Comparison of ENCODE assay signal across 8 cellular contexts in the genomic region with DNA sequence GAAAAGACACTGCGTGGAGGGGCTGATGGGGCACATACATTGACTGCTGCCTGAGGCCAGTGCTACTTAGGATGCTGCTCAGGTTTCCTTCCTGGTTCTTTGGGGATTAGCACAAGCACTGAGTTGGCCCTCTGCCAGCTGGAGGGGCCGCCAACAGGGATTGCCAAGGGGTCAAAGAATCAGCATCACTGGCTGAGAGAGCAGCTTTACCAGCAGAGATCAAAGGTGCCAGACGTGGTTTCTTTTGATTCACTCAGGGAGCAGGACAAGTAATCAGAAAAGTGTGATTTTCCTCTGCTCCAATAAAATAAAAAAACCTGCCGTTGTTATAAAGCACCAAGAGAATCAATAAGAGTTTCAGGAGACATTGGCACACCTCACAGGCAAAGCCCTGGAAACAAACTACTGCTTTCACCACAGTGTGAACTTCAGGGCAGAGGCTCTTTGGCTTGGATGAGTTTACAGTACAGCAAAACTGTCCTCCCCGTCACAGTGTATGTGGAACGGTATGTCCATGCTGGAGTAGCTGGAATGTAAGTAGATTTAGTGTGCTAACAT. TPM values are rescaled to one million over a fixed set of nuclear protein-coding genes. Genes with fewer than 3 reads are reported as not detected.
DNase-seq lines count a peak whose midpoint lies in the region; ATAC-seq and TF ChIP-seq lines count a peak whose summit lies in the region.
"Had no signal": no experiment of that assay in that cellular context is flagged by ENCODE, and none has a peak within 500 bp of the region (broad histone marks: within the 10 kb centered on the region; RNA-seq: fewer than 3 reads in every experiment).

No MANE protein-coding gene starts in this region.

- 0 out of 2 replicates have a peak overlapping the region, but pooled peaks have one; percentile 46 for H3K4ac ChIP-seq in IMR-90 (ENCODE audit: low read depth, low read length)

- CTCF ChIA-PET in IMR-90 (lab: Yijun Ruan, JAX): no interaction called here

- WGBS in IMR-90 (ENCODE audit: extremely low coverage in 2 of 2, insufficient read length in 1 of 2), 2 experiments: 40% methylated on average over 2 of the region's 6 CpGs; no CpG with 5 or more reads in 1 of the 2 experiments
- 45 to 51% methylated on average over 5 to 6 of the region's 6 CpGs for WGBS in esophagus squamous epithelium, 2 donors

- peak; percentile 58 for ATAC-seq in IMR-90 (ENCODE audit: low read depth)
- no peak for ATAC-seq in GM21619 (IDR thresholded peaks at IDR 0.05; ENCODE audit: unreplicated experiment)

- no peak overlapping the region; the same call in 1 of the 2 replicates for H3K14ac ChIP-seq in IMR-90 (replicated peaks; ENCODE audit: low read depth, low read length)

- dilution Hi-C loops in IMR-90 (cut with HindIII; ENCODE audit: low sequenced_read_pairs, unreplicated experiment): no loop called here

- H2AK9ac ChIP-seq in IMR-90 (replicated peaks; ENCODE audit: low read depth, low read length, poor library complexity): peak overlapping the region; percentile 66

- H3K79me1 ChIP-seq in IMR-90 (ENCODE audit: low read depth in 1 of 2, low read length in 2 of 2): peaks cover 51 to 94% of the 10 kb centered on the region in 2 experiments

- H4K8ac ChIP-seq in IMR-90 (ENCODE audit: low read depth in 2 of 2, low read length in 2 of 2): no peak overlapping the region

- H4K5ac ChIP-seq in IMR-90 (ENCODE audit: low read depth, low read length): no peak overlapping the region

- H3K4me3 ChIP-seq in IMR-90 (ENCODE audit: insufficient read depth, low read depth, low read length) (no peak overlapping the region), esophagus squamous epithelium (no peak overlapping the region)

- no peak overlapping the region for H3K27ac ChIP-seq in IMR-90 (ENCODE audit: insufficient read depth, low read length)
- H3K27ac ChIP-seq in esophagus squamous epithelium: peak overlapping the region; percentile 37 to 57 (median 44)

- no peak overlapping the region; the same call in 1 of the 2 replicates for H2BK20ac ChIP-seq in IMR-90 (ENCODE audit: low read depth, low read length)

- H3K9me3 ChIP-seq in IMR-90 (ENCODE audit: control insufficient read depth, insufficient read depth, low read length): no peaks in the 10 kb centered on the region; the same call in 1 of the 2 replicates
- H3K9me3 ChIP-seq in esophagus squamous epithelium: no peaks in the 10 kb centered on the region

- peaks cover 17% of the 10 kb centered on the region for H3K4me1 ChIP-seq in IMR-90 (ENCODE audit: control insufficient read depth, insufficient read depth, low read length)
- H3K4me1 ChIP-seq in esophagus squamous epithelium: no peaks in the 10 kb centered on the region

- H3K18ac ChIP-seq in IMR-90 (ENCODE audit: low read depth, low read length): no peak overlapping the region

- H3K36me3 ChIP-seq in IMR-90 (ENCODE audit: control insufficient read depth, insufficient read depth, low read length) (no peaks in the 10 kb centered on the region), esophagus squamous epithelium (no peaks in the 10 kb centered on the region)

- H2AFZ ChIP-seq in IMR-90 (replicated peaks; ENCODE audit: low read length, poor library complexity): no peak overlapping the region

- TF ChIP-seq RAD21 in IMR-90 (IDR thresholded peaks at IDR 0.05; ENCODE audit: low read length): no peak

- TF ChIP-seq POLR2A in IMR-90 (IDR thresholded peaks at IDR 0.05; ENCODE audit: low read depth, low read length) (no peak), esophagus squamous epithelium (IDR thresholded peaks at IDR 0.05) (no peak)

- no peak overlapping the region; the same call in 1 of the 2 replicates for H3K4me2 ChIP-seq in IMR-90 (ENCODE audit: low read depth, low read length)

- peak overlapping the region; percentile 86 for H2AK5ac ChIP-seq in IMR-90 (ENCODE audit: low read depth, low read length)

- POLR2A ChIA-PET in IMR-90 (lab: Charles Lee; ENCODE audit: unreplicated experiment): no interaction called here

- 0 out of 2 replicates have a peak overlapping the region, but pooled peaks have one; percentile 30 for H2BK120ac ChIP-seq in IMR-90 (ENCODE audit: low read depth, low read length)

- DNase-seq in IMR-90 (peak; percentile 60), NCI-H524 treated with DMSO at 0.1 percent for 48 hours (lab: John Stamatoyannopoulos, UW) (peak; percentile 77), esophagus squamous epithelium (lab: John Stamatoyannopoulos, UW) (no peak), renal cortical epithelial cell (ENCODE audit: low read depth) (peak; percentile 65), 8988T (no peak), SKM-1 treated with dmso at 0.1 percent for 144 hours (lab: John Stamatoyannopoulos, UW; ENCODE audit: unreplicated experiment) (no peak)
- DNase-seq: activated naive CD8-positive, alpha-beta T cell treated with anti-CD3 and anti-CD28 coated beads for 36 hours had no signal

- H3K27me3 ChIP-seq in IMR-90 (ENCODE audit: control insufficient read depth, insufficient read depth, low read length): no peaks in the 10 kb centered on the region
- no peaks in the 10 kb centered on the region for H3K27me3 ChIP-seq in esophagus squamous epithelium

- H2BK15ac ChIP-seq in IMR-90 (ENCODE audit: low read depth, low read length): 0 out of 3 replicates have a peak overlapping the region, but pooled peaks have one; percentile 9

- H4K91ac ChIP-seq in IMR-90 (ENCODE audit: insufficient read depth, low read depth, low read length): no peak overlapping the region

- H2BK5ac ChIP-seq in IMR-90 (ENCODE audit: low read depth, low read length, poor library complexity, severe bottlenecking): peak overlapping the region; percentile 17

- no peak overlapping the region for H3K9ac ChIP-seq in IMR-90 (ENCODE audit: low read depth, low read length)

- no TSS peak for BruUV-seq in IMR-90 (replicated peaks; lab: Mats Ljungman, UMichigan)

- in situ Hi-C loops in IMR-90 (cut with MboI; ENCODE audit: low sequenced_read_pairs): no loop called here

- TF ChIP-seq CTCF in IMR-90 (conservative IDR thresholded peaks at IDR 0.05; ENCODE audit: low read depth, low read length) (no peak), esophagus squamous epithelium (IDR thresholded peaks at IDR 0.05) (no peak)

- H3K9me1 ChIP-seq in IMR-90 (ENCODE audit: insufficient read depth, low read length): peaks cover 41% of the 10 kb centered on the region

- intact Hi-C loops in IMR-90 (cut with micrococcal nuclease): no loop called here
- intact Hi-C loops in esophagus squamous epithelium (cut with DNase I): no loop called here

- H3K56ac ChIP-seq in IMR-90 (ENCODE audit: extremely low read depth, insufficient read depth, low read length): no peak overlapping the region

- 0 out of 2 replicates have a peak overlapping the region, but pooled peaks have one; percentile 35 for H3K23ac ChIP-seq in IMR-90 (ENCODE audit: low read depth, low read length)

- peaks cover 96% of the 10 kb centered on the region for H4K20me1 ChIP-seq in IMR-90 (ENCODE audit: insufficient read depth, low read length)

TF ChIP-seq in IMR-90, 13 proteins besides CTCF, POLR2A, EP300 and RAD21:
- TF ChIP-seq FOS (IDR thresholded peaks at IDR 0.05; ENCODE audit: low read depth, low read length) (no peak), MAZ (IDR thresholded peaks at IDR 0.05; ENCODE audit: borderline replicate concordance, low read depth, low read length) (no peak), RCOR1 (IDR thresholded peaks at IDR 0.05; ENCODE audit: insufficient replicate concordance, low read length) (no peak)
- TF ChIP-seq, protein P1, sequence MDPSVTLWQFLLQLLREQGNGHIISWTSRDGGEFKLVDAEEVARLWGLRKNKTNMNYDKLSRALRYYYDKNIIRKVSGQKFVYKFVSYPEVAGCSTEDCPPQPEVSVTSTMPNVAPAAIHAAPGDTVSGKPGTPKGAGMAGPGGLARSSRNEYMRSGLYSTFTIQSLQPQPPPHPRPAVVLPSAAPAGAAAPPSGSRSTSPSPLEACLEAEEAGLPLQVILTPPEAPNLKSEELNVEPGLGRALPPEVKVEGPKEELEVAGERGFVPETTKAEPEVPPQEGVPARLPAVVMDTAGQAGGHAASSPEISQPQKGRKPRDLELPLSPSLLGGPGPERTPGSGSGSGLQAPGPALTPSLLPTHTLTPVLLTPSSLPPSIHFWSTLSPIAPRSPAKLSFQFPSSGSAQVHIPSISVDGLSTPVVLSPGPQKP (IDR thresholded peaks at IDR 0.05; ENCODE audit: borderline replicate concordance, low read depth, low read length): no peak
TF ChIP-seq in IMR-90: peak in this region for 0.

RNA-seq across cellular contexts. Expression of gene FSIP1, which starts 45.8 kb away (rescaled TPM):
- total RNA-seq in IMR-90 (2012; rRNA removed) (0.18 and 0.56 TPM in 2 replicates), esophagus squamous epithelium (under 1 TPM in 3 of 4 donors, not detected in 1; 0.38 to 0.91 (median 0.57) TPM), renal cortical epithelial cell (0.69 and 5.5 TPM in 2 replicates)
- 0.03 and 0.10 TPM in 2 replicates for polyA plus RNA-seq in IMR-90 (2012; rRNA removed)
- 0.01 and 0.02 TPM in 2 replicates for polyA plus RNA-seq in IMR-90 (2012; cell fraction: cytosol; rRNA removed)
- polyA plus RNA-seq in IMR-90 (2012; cell fraction: nucleus; rRNA removed; ENCODE audit: low replicate concordance): 0.11 TPM in 1 of 2 replicates, not detected in the other

Comparison
In these comparisons a context has a peak if more than half of its experiments do, and no peak if none do; other contexts are left out.
1. DNase-seq: peak in IMR-90 (single experiment), NCI-H524 treated with DMSO at 0.1 percent for 48 hours (single experiment) and renal cortical epithelial cell (single experiment); none in esophagus squamous epithelium (single experiment), 8988T (single experiment) and SKM-1 treated with dmso at 0.1 percent for 144 hours (single experiment).